28 cellular contexts compared by ENCODE assay signal in the genomic region with DNA sequence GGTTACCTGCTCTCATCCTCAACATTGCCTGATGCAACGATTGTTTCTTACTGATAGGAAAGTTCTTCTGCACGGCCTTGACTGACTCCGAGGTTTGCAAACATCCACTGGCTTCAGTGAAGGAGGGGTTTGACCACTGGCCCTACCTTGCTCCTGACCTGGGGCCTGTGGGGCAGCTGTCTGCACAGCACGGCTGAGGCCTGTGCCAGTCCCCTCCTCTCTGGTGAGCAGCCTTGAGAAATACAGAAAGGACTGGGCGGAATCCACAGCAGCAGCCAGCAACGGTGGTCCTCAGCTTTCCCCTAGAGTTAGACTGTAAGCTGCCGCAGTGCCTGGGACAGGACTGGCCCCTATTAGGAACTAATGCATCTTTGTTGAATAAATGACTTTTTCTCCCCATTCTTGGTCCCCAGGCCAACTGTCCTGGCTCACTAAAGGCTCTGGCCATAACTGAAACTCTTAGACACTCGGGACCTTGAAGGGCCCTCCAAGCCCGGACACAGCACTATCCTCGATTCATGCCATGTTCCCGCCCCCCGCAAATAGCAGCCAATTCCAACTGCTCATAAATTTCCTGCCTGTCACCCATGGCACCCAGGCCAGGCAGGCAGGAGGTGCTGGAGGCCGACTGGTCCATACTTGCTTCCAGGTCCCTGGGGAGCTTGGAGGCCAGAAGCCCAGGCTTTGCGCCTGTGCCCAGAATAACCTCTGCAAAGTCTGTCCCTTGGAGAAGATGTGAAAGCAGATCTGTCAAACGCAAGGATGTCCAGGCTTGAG. TPM values are rescaled to one million over a fixed set of nuclear protein-coding genes. Genes with fewer than 3 reads are reported as not detected.
A peak's percentile ranks its signal among the peaks of the same experiment; 100 is the strongest.
DNase-seq lines count a peak whose midpoint lies in the region; ATAC-seq, FAIRE-seq and TF ChIP-seq lines count a peak whose summit lies in the region.
"Had no signal": no experiment of that assay in that cellular context is flagged by ENCODE, and none has a peak within 500 bp of the region (broad histone marks: within the 10 kb centered on the region; RNA-seq: fewer than 3 reads in every experiment).

No MANE protein-coding gene starts in this region.

- peaks cover 3% of the 10 kb centered on the region for H3K36me3 Mint-ChIP-seq in mesothelial cell of epicardium
- H3K36me3 Mint-ChIP-seq: memory B cell had no signal

- H3K4me3 Mint-ChIP-seq in mesothelial cell of epicardium = no peak overlapping the region
- H3K4me3 Mint-ChIP-seq: memory B cell; T-helper 1 cell treated with Interleukin-12 subunit alpha and Interleukin-12 subunit beta and Interleukin-4 antibody, amounts not matched to agents 30 μg/mL and 1 μg/mL, for 36 hours had no signal

- H3K27me3 Mint-ChIP-seq in mesothelial cell of epicardium (ENCODE audit: low read depth) = no peaks in the 10 kb centered on the region

- H3K27me3 ChIP-seq in BE2C (no peaks in the 10 kb centered on the region), MG63 (no peaks in the 10 kb centered on the region)
- H3K27me3 ChIP-seq: adrenal gland, colonic mucosa, heart left ventricle, uterus had no signal

- in situ Hi-C loops in ACHN (cut with HindIII; ENCODE audit: low pct_ligation_motif_present, low pct_unique_long_range_greater_than_20kb, low sequenced_read_pairs) = no loop called here

- no peaks in the 10 kb centered on the region for H3K4me1 ChIP-seq in BE2C
- H3K4me1 ChIP-seq: colonic mucosa had no signal

- H3K4me3 ChIP-seq in BE2C (ENCODE audit: low read depth, low read length) = no peak overlapping the region
- H3K4me3 ChIP-seq in MG63 = no peak overlapping the region
- no peak overlapping the region for H3K4me3 ChIP-seq in fibroblast of the aortic adventitia (ENCODE audit: low read depth, low read length)
- H3K4me3 ChIP-seq: adrenal gland, colonic mucosa, heart left ventricle, uterus had no signal

- H3K9me3 Mint-ChIP-seq in mesothelial cell of epicardium = no peaks in the 10 kb centered on the region
- H3K9me3 Mint-ChIP-seq: memory B cell; T-helper 1 cell treated with Interleukin-12 subunit alpha and Interleukin-12 subunit beta and Interleukin-4 antibody, amounts not matched to agents 30 μg/mL and 1 μg/mL, for 36 hours had no signal

- H3K9me3 ChIP-seq in BE2C = no peaks in the 10 kb centered on the region
- no peaks in the 10 kb centered on the region for H3K9me3 ChIP-seq in MG63
- H3K9me3 ChIP-seq: adrenal gland, colonic mucosa, heart left ventricle, uterus had no signal

- TF ChIP-seq CTCF in BE2C (IDR thresholded peaks at IDR 0.05; ENCODE audit: low read depth, low read length) (no peak), fibroblast of the aortic adventitia (IDR thresholded peaks at IDR 0.05; ENCODE audit: insufficient read depth, low read length) (no peak), mesothelial cell of epicardium (IDR thresholded peaks at IDR 0.05; ENCODE audit: unreplicated experiment) (no peak)

- H3K36me3 ChIP-seq in BE2C (no peaks in the 10 kb centered on the region), MG63 (peaks cover 73% of the 10 kb centered on the region)
- H3K36me3 ChIP-seq: adrenal gland, colonic mucosa, uterus had no signal

- peak; percentile 11 for ATAC-seq in sciatic nerve
- ATAC-seq: heart left ventricle had no signal

- H3K4me1 Mint-ChIP-seq in mesothelial cell of epicardium = peaks cover 7% of the 10 kb centered on the region

- FAIRE-seq in frontal cortex (lab: Jason Lieb, UNC) = no peak
- no peak for FAIRE-seq in GM19239 (lab: Jason Lieb, UNC)
- FAIRE-seq: GM18507, RCC 7860, TTC549 had no signal

- peak; percentile 51 for DNase-seq in BE2C
- peak; percentile 30 for DNase-seq in MG63
- DNase-seq in fibroblast of the aortic adventitia (ENCODE audit: low read depth) = peak; percentile 13
- DNase-seq in sciatic nerve (ENCODE audit: low spot score) = peak; percentile 69
- DNase-seq in frontal cortex (ENCODE audit: low spot score in 2 of 2) = no peak
- no peak for DNase-seq in GM19239 (ENCODE audit: insufficient read length, low spot score)
- DNase-seq in mesothelial cell of epicardium (ENCODE audit: low spot score in 2 of 2, unreplicated experiment in 2 of 2) = no peak
- no peak for DNase-seq in ACHN
- DNase-seq: activated CD4-positive, alpha-beta T cell treated with anti-CD3 and anti-CD28 coated beads, Interleukin-2, amount 50 U/mL, for 48 hours; activated naive CD4-positive, alpha-beta T cell treated with Interleukin-2 at 50 U/mL for 16 hours; adrenal gland; colonic mucosa; COR-L47; DND-41; effector memory CD4-positive, alpha-beta T cell; erythroblast; kidney glomerular epithelial cell; NCI-H146; NCI-H524 treated with DMSO at 0.1 percent for 48 hours; nucleus accumbens; stimulated activated CD4-positive, alpha-beta T cell treated with anti-CD3 and anti-CD28 coated beads, Interleukin-4, amount 100 ng/mL, for 1 hour; uterus had no signal

- intact Hi-C loops in sciatic nerve (cut with DNase I) = no loop called here

- H3K27ac Mint-ChIP-seq in mesothelial cell of epicardium = no peak overlapping the region
- H3K27ac Mint-ChIP-seq: memory B cell; T-helper 1 cell treated with Interleukin-12 subunit alpha and Interleukin-12 subunit beta and Interleukin-4 antibody, amounts not matched to agents 30 μg/mL and 1 μg/mL, for 36 hours had no signal

RNA-seq across cellular contexts. Expression of gene ATOH8, which starts 26.7 kb away (rescaled TPM):
- 1.0 TPM for polyA plus RNA-seq in BE2C (2012; ENCODE audit: insufficient read depth, insufficient read length, low read depth)
- 43.5 and 59.1 TPM in 2 replicates for total RNA-seq in MG63 (2014; rRNA removed; shearing (Covaris generic); ENCODE audit: low replicate concordance)
- total RNA-seq in fibroblast of the aortic adventitia (ENCODE audit: low replicate concordance) (17.0 and 22.0 TPM in 2 replicates), sciatic nerve (57.2 TPM), frontal cortex (2.0 TPM), mesothelial cell of epicardium (12.6 to 13.8 TPM (median 12.7 TPM) in 3 replicates)

Comparison
In these comparisons a context has a peak if more than half of its experiments do, and no peak if none do; other contexts are left out.
1. DNase-seq: peak in BE2C (single experiment), MG63 (single experiment), fibroblast of the aortic adventitia (single experiment) and sciatic nerve (single experiment); none in frontal cortex (0 of 2), GM19239 (single experiment), mesothelial cell of epicardium (0 of 2) and ACHN (single experiment).